1 cellular context compared by ENCODE assay signal in the genomic region with DNA sequence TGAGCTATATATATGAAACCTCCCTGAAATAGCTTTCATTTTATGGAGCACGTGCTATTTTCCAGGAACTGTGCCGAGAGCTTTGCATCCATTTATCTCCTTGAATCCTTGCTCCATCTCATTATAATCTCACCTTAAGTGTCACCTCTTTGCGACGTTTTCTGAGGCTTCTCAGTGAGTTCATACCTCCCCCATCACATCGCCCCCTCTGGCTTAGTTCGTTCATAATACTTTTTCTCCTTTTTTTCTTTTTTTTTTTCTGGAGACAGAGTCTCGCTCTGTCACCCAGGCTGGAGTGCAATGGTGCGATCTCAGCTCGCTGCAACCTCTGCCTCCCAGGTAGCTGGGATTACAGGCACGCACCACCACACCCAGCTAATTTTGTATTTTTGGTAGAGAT.
TF ChIP-seq lines count a peak whose summit lies in the region.

No MANE protein-coding gene starts in this region.

TF ChIP-seq in K562, 482 proteins besides CTCF, POLR2A, EP300 and RAD21:
- TF ChIP-seq ZNF384 (IDR thresholded peaks at IDR 0.05; ENCODE audit: low read depth, low read length): peak; percentile 65; the same call in 1 of the 2 replicates
- TF ChIP-seq L3MBTL2 (IDR thresholded peaks at IDR 0.05): peak; percentile 60
